ENCODE assay signal across 9 cellular contexts in genomic region chr18:44700652-44701051, GRCh38. TPM values are rescaled to one million over a fixed set of nuclear protein-coding genes. Genes with fewer than 3 reads are reported as not detected.
DNase-seq lines count a peak whose midpoint lies in the region; ATAC-seq and TF ChIP-seq lines count a peak whose summit lies in the region.
"Had no signal": no experiment of that assay in that cellular context is flagged by ENCODE, and none has a peak within 500 bp of the region (broad histone marks: within the 10 kb centered on the region; RNA-seq: fewer than 3 reads in every experiment).

No MANE protein-coding gene starts in this region.

- in situ Hi-C loops in G401 (cut with HindIII; ENCODE audit: low sequenced_read_pairs), result no loop called here

- H3K27ac ChIP-seq in cingulate gyrus (ENCODE audit: low read depth, low read length), result peak overlapping the region; percentile 0
- peak overlapping the region; percentile 48 for H3K27ac ChIP-seq in muscle layer of colon (ENCODE audit: low read depth, low read length)

- ATAC-seq in HG03095 (IDR thresholded peaks at IDR 0.05; ENCODE audit: unreplicated experiment), result peak; percentile 72
- no peak for ATAC-seq in GM18505 (IDR thresholded peaks at IDR 0.05; ENCODE audit: unreplicated experiment)

- DNase-seq in G401 (ENCODE audit: low spot score) (peak; percentile 70), DMS79 treated with DMSO at 0.1 percent for 48 hours (lab: John Stamatoyannopoulos, UW) (no peak), activated T-cell treated with anti-CD3 and anti-CD28 coated beads for 4 hours (no peak), NCI-H2196 treated with DMSO at 0.1 percent for 48 hours (lab: John Stamatoyannopoulos, UW; ENCODE audit: unreplicated experiment) (no peak)
- DNase-seq: DND-41 had no signal

- no peak for TF ChIP-seq POLR2A in GM18505 (IDR thresholded peaks at IDR 0.05; ENCODE audit: borderline replicate concordance, extremely low read depth, insufficient read depth, insufficient read length)

- peak overlapping the region; percentile 15 for H3K9ac ChIP-seq in muscle layer of colon (ENCODE audit: low read length)

- H3K36me3 ChIP-seq in muscle layer of colon (ENCODE audit: insufficient read depth, low read length), result no peaks in the 10 kb centered on the region

- no peaks in the 10 kb centered on the region for H3K9me3 ChIP-seq in muscle layer of colon (ENCODE audit: low read length)

- peaks cover 79% of the 10 kb centered on the region for H3K4me1 ChIP-seq in muscle layer of colon (ENCODE audit: insufficient read depth, low read length)

- H3K4me3 ChIP-seq in muscle layer of colon (ENCODE audit: low read depth in 1 of 2, low read length in 2 of 2), result no peak overlapping the region

- H3K27me3 ChIP-seq in muscle layer of colon (ENCODE audit: control insufficient read depth in 1 of 2, insufficient read depth in 2 of 2, low read length in 2 of 2), result no peaks in the 10 kb centered on the region

RNA-seq across cellular contexts. Expression of gene SETBP1, which starts 20.0 kb away (rescaled TPM):
- total RNA-seq in G401 (2014; rRNA removed; shearing (Covaris generic)), result not detected in 2 replicates
